In genomic region chr13:32997399-32997798, GRCh38 we compare ENCODE assay signal across 1 cellular context.
A peak's percentile ranks its signal among the peaks of the same experiment; 100 is the strongest.
TF ChIP-seq lines count a peak whose summit lies in the region.

No MANE protein-coding gene starts in this region.

TF ChIP-seq in GM12878, 131 proteins besides CTCF, POLR2A, EP300 and RAD21:
- peak; percentile 52; the same call in 1 of the 2 replicates for TF ChIP-seq RUNX3 (IDR thresholded peaks at IDR 0.05; ENCODE audit: low read length)
- peak in 1 of 2 experiments; percentile 13; a peak in 1 of 4 replicates for TF ChIP-seq BHLHE40 (IDR thresholded peaks at IDR 0.05; ENCODE audit: borderline replicate concordance in 1 of 2, low read depth in 2 of 2, low read length in 1 of 2)
- TF ChIP-seq SP1 (IDR thresholded peaks at IDR 0.05; ENCODE audit: low read depth, low read length), result no peak
- no peak for TF ChIP-seq CBX3 (IDR thresholded peaks at IDR 0.05; ENCODE audit: borderline replicate concordance, low read depth)
- TF ChIP-seq SPI1 (IDR thresholded peaks at IDR 0.05; ENCODE audit: borderline replicate concordance, insufficient read depth, low read depth, low read length), result peak; percentile 10; the same call in 1 of the 2 replicates
- no peak for TF ChIP-seq ZBTB4 (CRISPR knock-in tag; IDR thresholded peaks at IDR 0.05)
- TF ChIP-seq, protein P1, sequence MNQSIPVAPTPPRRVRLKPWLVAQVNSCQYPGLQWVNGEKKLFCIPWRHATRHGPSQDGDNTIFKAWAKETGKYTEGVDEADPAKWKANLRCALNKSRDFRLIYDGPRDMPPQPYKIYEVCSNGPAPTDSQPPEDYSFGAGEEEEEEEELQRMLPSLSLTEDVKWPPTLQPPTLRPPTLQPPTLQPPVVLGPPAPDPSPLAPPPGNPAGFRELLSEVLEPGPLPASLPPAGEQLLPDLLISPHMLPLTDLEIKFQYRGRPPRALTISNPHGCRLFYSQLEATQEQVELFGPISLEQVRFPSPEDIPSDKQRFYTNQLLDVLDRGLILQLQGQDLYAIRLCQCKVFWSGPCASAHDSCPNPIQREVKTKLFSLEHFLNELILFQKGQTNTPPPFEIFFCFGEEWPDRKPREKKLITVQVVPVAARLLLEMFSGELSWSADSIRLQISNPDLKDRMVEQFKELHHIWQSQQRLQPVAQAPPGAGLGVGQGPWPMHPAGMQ (IDR thresholded peaks at IDR 0.05; ENCODE audit: borderline replicate concordance), result no peak
- TF ChIP-seq SRF (IDR thresholded peaks at IDR 0.05; ENCODE audit: low read depth in 2 of 2, low read length in 2 of 2), result no peak
- no peak for TF ChIP-seq RFX5 (IDR thresholded peaks at IDR 0.05; ENCODE audit: low read depth, low read length)
- TF ChIP-seq, protein P2, sequence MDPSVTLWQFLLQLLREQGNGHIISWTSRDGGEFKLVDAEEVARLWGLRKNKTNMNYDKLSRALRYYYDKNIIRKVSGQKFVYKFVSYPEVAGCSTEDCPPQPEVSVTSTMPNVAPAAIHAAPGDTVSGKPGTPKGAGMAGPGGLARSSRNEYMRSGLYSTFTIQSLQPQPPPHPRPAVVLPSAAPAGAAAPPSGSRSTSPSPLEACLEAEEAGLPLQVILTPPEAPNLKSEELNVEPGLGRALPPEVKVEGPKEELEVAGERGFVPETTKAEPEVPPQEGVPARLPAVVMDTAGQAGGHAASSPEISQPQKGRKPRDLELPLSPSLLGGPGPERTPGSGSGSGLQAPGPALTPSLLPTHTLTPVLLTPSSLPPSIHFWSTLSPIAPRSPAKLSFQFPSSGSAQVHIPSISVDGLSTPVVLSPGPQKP (IDR thresholded peaks at IDR 0.05; ENCODE audit: low read depth, low read length), result no peak
- no peak for TF ChIP-seq NR2F1 (conservative IDR thresholded peaks at IDR 0.05)
- TF ChIP-seq MEF2A (IDR thresholded peaks at IDR 0.05; ENCODE audit: insufficient read depth, low read depth, low read length), result no peak
- no peak for TF ChIP-seq YY1 (IDR thresholded peaks at IDR 0.05; ENCODE audit: low read depth, low read length)
- peak; percentile 61 for TF ChIP-seq JUNB (IDR thresholded peaks at IDR 0.05)
- TF ChIP-seq TCF3 (IDR thresholded peaks at IDR 0.05; ENCODE audit: borderline replicate concordance, insufficient read depth, low read depth, low read length), result no peak
- no peak for TF ChIP-seq STAT3 (IDR thresholded peaks at IDR 0.05; ENCODE audit: low read depth, low read length)
- TF ChIP-seq NR2C2 (IDR thresholded peaks at IDR 0.05; ENCODE audit: borderline replicate concordance, control insufficient read depth, insufficient read length, low read depth), result no peak
- TF ChIP-seq ZNF24 (IDR thresholded peaks at IDR 0.05), result no peak
- no peak for TF ChIP-seq SREBF1 (IDR thresholded peaks at IDR 0.05; ENCODE audit: low read length)
